ENCODE assay signal across 13 cellular contexts in genomic region chr5:58457040-58457439, GRCh38. TPM values are rescaled to one million over a fixed set of nuclear protein-coding genes. Genes with fewer than 3 reads are reported as not detected.
DNase-seq lines count a peak whose midpoint lies in the region; ATAC-seq, FAIRE-seq and TF ChIP-seq lines count a peak whose summit lies in the region.
"Had no signal": no experiment of that assay in that cellular context is flagged by ENCODE, and none has a peak within 500 bp of the region (broad histone marks: within the 10 kb centered on the region; RNA-seq: fewer than 3 reads in every experiment).

No MANE protein-coding gene starts in this region.

- no peak overlapping the region for H3K27ac Mint-ChIP-seq in naive thymus-derived CD8-positive, alpha-beta T cell
- H3K27ac Mint-ChIP-seq: activated CD4-positive, alpha-beta memory T cell treated with anti-CD3 and anti-CD28 coated beads, Interleukin-2, amount 10 ng/mL, durations not matched to agents 7 days and 5 days; activated naive CD8-positive, alpha-beta T cell treated with anti-CD3 and anti-CD28 coated beads, Interleukin-2, amount 10 ng/mL, durations not matched to agents 7 days and 5 days had no signal

- no peak for TF ChIP-seq POLR2A in H54 (IDR thresholded peaks at IDR 0.05; ENCODE audit: low read depth, low read length)

- 34 to 56% methylated on average over 4 of the region's 4 CpGs for WGBS in pancreas, 2 donors

- FAIRE-seq in pancreas (lab: Jason Lieb, UNC) (no peak), H54 (lab: Jason Lieb, UNC) (no peak)

- no peak overlapping the region for H3K4me3 Mint-ChIP-seq in naive thymus-derived CD8-positive, alpha-beta T cell
- H3K4me3 Mint-ChIP-seq: activated CD4-positive, alpha-beta memory T cell treated with anti-CD3 and anti-CD28 coated beads, Interleukin-2, amount 10 ng/mL, durations not matched to agents 7 days and 5 days; activated naive CD8-positive, alpha-beta T cell treated with anti-CD3 and anti-CD28 coated beads, Interleukin-2, amount 10 ng/mL, durations not matched to agents 7 days and 5 days had no signal

- intact Hi-C loops in pancreas (cut with DNase I) = no loop called here

- H3K27me3 ChIP-seq in AG04450 (ENCODE audit: control insufficient read depth, insufficient read depth, low read length) = no peaks in the 10 kb centered on the region
- H3K27me3 ChIP-seq in pancreas = no peaks in the 10 kb centered on the region

- POLR2A ChIA-PET in AG04450 (lab: Yijun Ruan, JAX) = no interaction called here
- POLR2A ChIA-PET in naive thymus-derived CD8-positive, alpha-beta T cell (lab: Charles Lee) = no interaction called here

- H3K4me1 ChIP-seq in pancreas = peaks cover 2 to 23% (median 15%) of the 10 kb centered on the region in 3 donors

- no peak overlapping the region for H3K27ac ChIP-seq in AG04450 (ENCODE audit: low read depth, low read length)
- H3K27ac ChIP-seq in pancreas = no peak overlapping the region
- H3K27ac ChIP-seq: BLaER1 treated with 17β-estradiol and CSF1 and Interleukin-3, amounts not matched to agents 10 nM and 100 nM had no signal

- ATAC-seq in pancreas = no peak
- ATAC-seq in naive thymus-derived CD8-positive, alpha-beta T cell = no peak

- peaks cover 5 to 11% (median 9%) of the 10 kb centered on the region in 5 donors for H3K27me3 Mint-ChIP-seq in naive thymus-derived CD8-positive, alpha-beta T cell

- peaks cover 0 to 48% (median 21%) of the 10 kb centered on the region in 3 donors for H3K36me3 ChIP-seq in pancreas

- peak overlapping the region; percentile 94 for H3K4me3 ChIP-seq in AG04450 (ENCODE audit: low read depth, low read length)
- H3K4me3 ChIP-seq in WI38 (ENCODE audit: low read depth, low read length) = peak overlapping the region; percentile 77
- peak overlapping the region; percentile 83 for H3K4me3 ChIP-seq in fibroblast of the aortic adventitia (ENCODE audit: low read depth, low read length)
- H3K4me3 ChIP-seq in pancreas = peak overlapping the region in 3 of 4 donors; percentile 1 to 90 (median 87)
- H3K4me3 ChIP-seq: HAP-1 had no signal

- CTCF ChIA-PET in AG04450 (lab: Charles Lee) = interaction anchor here (2.1 to 2.6 kb wide), 2 partner anchors 569 to 678 kb away, joined by 8 to 24 read pairs; no protein-coding TSS in a partner anchor

- TF ChIP-seq CTCF in AG04450 (IDR thresholded peaks at IDR 0.05; ENCODE audit: low read depth, low read length) = no peak
- no peak for TF ChIP-seq CTCF in WI38 (IDR thresholded peaks at IDR 0.05; ENCODE audit: low read depth, low read length)
- TF ChIP-seq CTCF in fibroblast of the aortic adventitia (IDR thresholded peaks at IDR 0.05; ENCODE audit: insufficient read depth, low read length) = no peak
- TF ChIP-seq CTCF in pancreas (IDR thresholded peaks at IDR 0.05) = no peak

- DNase-seq in AG04450 (ENCODE audit: low read depth, low spot score) (no peak), fibroblast of the aortic adventitia (ENCODE audit: low read depth) (peak; percentile 64), pancreas (no peak), H54 (ENCODE audit: insufficient read length, low spot score) (no peak), NCI-H1417 treated with DMSO at 0.1 percent for 48 hours (lab: John Stamatoyannopoulos, UW) (no peak)
- no peak for DNase-seq in naive thymus-derived CD8-positive, alpha-beta T cell
- DNase-seq in activated naive CD4-positive, alpha-beta T cell (lab: John Stamatoyannopoulos, UW) = no peak
- DNase-seq: activated CD4-positive, alpha-beta memory T cell treated with anti-CD3 and anti-CD28 coated beads, Interleukin-2, amount 10 ng/mL, durations not matched to agents 7 days and 5 days; activated naive CD8-positive, alpha-beta T cell treated with anti-CD3 and anti-CD28 coated beads, Interleukin-2, amount 10 ng/mL, durations not matched to agents 7 days and 5 days; NCI-H510A treated with DMSO at 0.1 percent for 48 hours had no signal

- H3K9me3 Mint-ChIP-seq in naive thymus-derived CD8-positive, alpha-beta T cell = no peaks in the 10 kb centered on the region
- H3K9me3 Mint-ChIP-seq: activated CD4-positive, alpha-beta memory T cell treated with anti-CD3 and anti-CD28 coated beads, Interleukin-2, amount 10 ng/mL, durations not matched to agents 7 days and 5 days; activated naive CD8-positive, alpha-beta T cell treated with anti-CD3 and anti-CD28 coated beads, Interleukin-2, amount 10 ng/mL, durations not matched to agents 7 days and 5 days had no signal

- peaks cover 7 to 20% (median 12%) of the 10 kb centered on the region in 4 donors for H3K4me1 Mint-ChIP-seq in naive thymus-derived CD8-positive, alpha-beta T cell

- H3K9me3 ChIP-seq in AG04450 (ENCODE audit: control insufficient read depth, insufficient read depth, low read length) (no peaks in the 10 kb centered on the region; the same call in 1 of the 2 replicates), pancreas (no peaks in the 10 kb centered on the region)
- H3K9me3 ChIP-seq: BLaER1 treated with 17β-estradiol and CSF1 and Interleukin-3, amounts not matched to agents 10 nM and 100 nM; HAP-1 had no signal

- H3K36me3 Mint-ChIP-seq in naive thymus-derived CD8-positive, alpha-beta T cell = peaks cover 0 to 5% (median 2%) of the 10 kb centered on the region in 3 donors

RNA-seq across cellular contexts. Expression of gene PLK2, which starts 2.8 kb away (rescaled TPM):
- polyA plus RNA-seq in AG04450 (2011; rRNA removed) = 229 and 244 TPM in 2 replicates
- 595 and 624 TPM in 2 replicates for polyA minus RNA-seq in AG04450 (2011; rRNA and poly(A)+ RNA removed)
- 400 and 1,041 TPM in 2 replicates for total RNA-seq in fibroblast of the aortic adventitia (ENCODE audit: low replicate concordance)
- 10 to 100 TPM; 16.2 to 40.3 (median 25.6) TPM for total RNA-seq in pancreas
- 10 to 100 TPM; 16.3 to 47.8 TPM for polyA plus RNA-seq in pancreas
- total RNA-seq in naive thymus-derived CD8-positive, alpha-beta T cell = 10 to 100 TPM in 1 of 2 experiments, 1 to 10 TPM in 1; 8.8 to 10.7 TPM
- polyA plus RNA-seq in naive thymus-derived CD8-positive, alpha-beta T cell = 1 to 10 TPM in 1 of 3 donors, under 1 TPM in 2; 0.33 to 1.0 (median 0.96) TPM

RNA-seq across cellular contexts. Expression of gene GAPT, which starts 34.2 kb away (rescaled TPM):
- polyA plus RNA-seq in AG04450 (2011; rRNA removed) (not detected in 2 replicates), pancreas (under 1 TPM; 0.28 to 0.38 TPM)
- not detected in 2 replicates for polyA minus RNA-seq in AG04450 (2011; rRNA and poly(A)+ RNA removed)
- total RNA-seq in fibroblast of the aortic adventitia (ENCODE audit: low replicate concordance) (not detected in 2 replicates), pancreas (1 to 10 TPM in 3 of 6 donors, under 1 TPM in 1, not detected in 2; 0.16 to 3.2 (median 1.3) TPM)
- 1 to 10 TPM; 1.4 to 2.0 TPM for total RNA-seq in naive thymus-derived CD8-positive, alpha-beta T cell
- polyA plus RNA-seq in naive thymus-derived CD8-positive, alpha-beta T cell = under 1 TPM; 0.13 to 0.43 (median 0.17) TPM
- total RNA-seq: activated CD4-positive, alpha-beta memory T cell treated with anti-CD3 and anti-CD28 coated beads, Interleukin-2, amount 10 ng/mL, durations not matched to agents 7 days and 5 days had no signal
